In the genomic region with DNA sequence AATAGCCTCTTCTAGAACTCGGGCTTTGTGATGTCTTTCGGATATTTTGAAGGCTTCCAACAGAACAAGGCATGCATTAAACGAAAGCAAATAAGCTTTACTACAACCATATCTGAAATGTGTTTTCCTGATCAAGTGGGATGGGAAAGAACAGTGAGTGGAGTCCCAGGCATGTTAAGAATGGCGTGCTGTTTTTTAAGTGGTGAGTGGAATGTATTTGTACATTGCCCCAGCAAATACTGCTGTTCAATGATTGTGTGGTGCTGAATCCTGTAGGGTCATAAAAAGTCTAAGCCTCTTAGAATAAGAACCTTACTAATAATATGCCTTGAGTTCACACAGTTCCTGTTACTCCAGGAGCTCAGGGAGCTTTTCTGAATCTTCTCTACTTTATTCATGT, we compare ENCODE assay signal across 16 cellular contexts. TPM values are rescaled to one million over a fixed set of nuclear protein-coding genes. Genes with fewer than 3 reads are reported as not detected.
DNase-seq lines count a peak whose midpoint lies in the region; ATAC-seq and TF ChIP-seq lines count a peak whose summit lies in the region.
"Had no signal": no experiment of that assay in that cellular context is flagged by ENCODE, and none has a peak within 500 bp of the region (broad histone marks: within the 10 kb centered on the region; RNA-seq: fewer than 3 reads in every experiment).

No MANE protein-coding gene starts in this region.

- H3K27me3 Mint-ChIP-seq in HFFc6 (ENCODE audit: insufficient read depth): peaks cover 18% of the 10 kb centered on the region
- no peaks in the 10 kb centered on the region for H3K27me3 Mint-ChIP-seq in progenitor cell of endocrine pancreas

- TF ChIP-seq CTCF in AG04450 (IDR thresholded peaks at IDR 0.05; ENCODE audit: low read depth, low read length) (no peak), HFFc6 (IDR thresholded peaks at IDR 0.05) (no peak), left lung (IDR thresholded peaks at IDR 0.05) (no peak), progenitor cell of endocrine pancreas (IDR thresholded peaks at IDR 0.05; ENCODE audit: unreplicated experiment) (no peak)

- H3K27me3 ChIP-seq in AG04450 (ENCODE audit: control insufficient read depth, insufficient read depth, low read length) (peaks cover 2% of the 10 kb centered on the region), left lung (no peaks in the 10 kb centered on the region)
- H3K27me3 ChIP-seq: sigmoid colon, uterus had no signal

- peak; percentile 93 for ATAC-seq in left lung

- H3K27ac ChIP-seq in AG04450 (ENCODE audit: low read depth, low read length) (no peak overlapping the region), left lung (no peak overlapping the region)
- H3K27ac ChIP-seq: sigmoid colon, uterus had no signal

- CTCF ChIA-PET in AG04450 (lab: Charles Lee): interaction anchor here (1.5 kb wide), 1 partner anchor 13 kb away, joined by 6 read pairs; no protein-coding TSS in a partner anchor

- H3K9me3 ChIP-seq in AG04450 (ENCODE audit: control insufficient read depth, insufficient read depth, low read length): no peaks in the 10 kb centered on the region
- no peaks in the 10 kb centered on the region for H3K9me3 ChIP-seq in left lung
- H3K9me3 ChIP-seq: sigmoid colon, uterus had no signal

- H3K4me1 Mint-ChIP-seq in HFFc6 (ENCODE audit: low read depth) (peaks cover 9% of the 10 kb centered on the region), progenitor cell of endocrine pancreas (ENCODE audit: low read depth) (peaks cover 3% of the 10 kb centered on the region)

- H3K4me1 ChIP-seq in left lung: no peaks in the 10 kb centered on the region
- H3K4me1 ChIP-seq: uterus had no signal

- no peak overlapping the region for H3K27ac Mint-ChIP-seq in HFFc6
- no peak overlapping the region for H3K27ac Mint-ChIP-seq in progenitor cell of endocrine pancreas

- H3K4me3 ChIP-seq in AG04450 (ENCODE audit: low read depth, low read length): no peak overlapping the region
- H3K4me3 ChIP-seq in left lung: no peak overlapping the region
- H3K4me3 ChIP-seq: sigmoid colon, uterus had no signal

- H3K36me3 Mint-ChIP-seq in HFFc6 (ENCODE audit: low read depth): no peaks in the 10 kb centered on the region
- peaks cover 4% of the 10 kb centered on the region for H3K36me3 Mint-ChIP-seq in progenitor cell of endocrine pancreas (ENCODE audit: insufficient read depth)

- POLR2A ChIA-PET in AG04450 (lab: Yijun Ruan, JAX): no interaction called here

- intact Hi-C loops in left lung (cut with DNase I): no loop called here

- H3K36me3 ChIP-seq in left lung: no peaks in the 10 kb centered on the region
- H3K36me3 ChIP-seq: sigmoid colon, uterus had no signal

- DNase-seq in AG04450 (ENCODE audit: low read depth, low spot score) (peak; percentile 23), HFFc6 (peak; percentile 63), astrocyte of the hippocampus (ENCODE audit: low read depth, low spot score) (peak; percentile 80), left lung (no peak), progenitor cell of endocrine pancreas (ENCODE audit: low spot score, unreplicated experiment) (no peak), NCI-H446 treated with DMSO at 0.1 percent for 48 hours (lab: John Stamatoyannopoulos, UW) (no peak), kidney tubule cell (ENCODE audit: low spot score) (no peak)
- no peak for DNase-seq in activated CD8-positive, alpha-beta memory T cell treated with anti-CD3 and anti-CD28 coated beads for 24 hours
- DNase-seq: activated CD4-positive, alpha-beta T cell treated with anti-CD3 and anti-CD28 coated beads for 4 hours; activated naive CD4-positive, alpha-beta T cell; hippocampal formation; kidney glomerular epithelial cell; NCI-H69; nucleus accumbens; sigmoid colon; uterus had no signal

- H3K4me3 Mint-ChIP-seq in HFFc6 (no peak overlapping the region), progenitor cell of endocrine pancreas (ENCODE audit: low read depth) (no peak overlapping the region)

- H3K9me3 Mint-ChIP-seq in HFFc6: no peaks in the 10 kb centered on the region
- H3K9me3 Mint-ChIP-seq in progenitor cell of endocrine pancreas (ENCODE audit: low read depth): no peaks in the 10 kb centered on the region

RNA-seq across cellular contexts. Expression of a gene that starts 52.5 kb away (rescaled TPM):
- not detected in 2 replicates for polyA plus RNA-seq in AG04450 (2011; rRNA removed)
- polyA minus RNA-seq in AG04450 (2011; rRNA and poly(A)+ RNA removed): not detected in 2 replicates
- not detected for total RNA-seq in HFFc6 (2021; fragmentation: NEBNext Ultra II Directional; extraction: Animal tissue kit (Norgen Biotek cat#: 25700))
- total RNA-seq in left lung (1 to 10 TPM; 1.5 to 3.7 TPM), progenitor cell of endocrine pancreas (5.4 and 6.5 TPM in 2 replicates)

Comparison
In these comparisons a context has a peak if more than half of its experiments do, and no peak if none do; other contexts are left out.
1. DNase-seq: peak in AG04450 (single experiment), HFFc6 (single experiment) and astrocyte of the hippocampus (single experiment); none in left lung (0 of 2), activated CD8-positive, alpha-beta memory T cell treated with anti-CD3 and anti-CD28 coated beads for 24 hours (single experiment), progenitor cell of endocrine pancreas (single experiment), NCI-H446 treated with DMSO at 0.1 percent for 48 hours (single experiment) and kidney tubule cell (single experiment).